Comparison of ENCODE assay signal across 16 cellular contexts in genomic region chr19:46205183-46205984, GRCh38. TPM values are rescaled to one million over a fixed set of nuclear protein-coding genes. Genes with fewer than 3 reads are reported as not detected.
"Had no signal": no experiment of that assay in that cellular context is flagged by ENCODE, and none has a peak within 500 bp of the region (broad histone marks: within the 10 kb centered on the region; RNA-seq: fewer than 3 reads in every experiment).

No MANE protein-coding gene starts in this region.

- H3K4me3 ChIP-seq: skin epidermis, stomach had no signal

- H3K9me3 ChIP-seq: stomach had no signal

- H3K36me3 ChIP-seq: stomach had no signal

- DNase-seq: activated CD4-positive, alpha-beta T cell treated with anti-CD3 and anti-CD28 coated beads for 36 hours; activated CD8-positive, alpha-beta memory T cell treated with anti-CD3 and anti-CD28 coated beads, Interleukin-2, amount 50 U/mL, for 48 hours; activated CD8-positive, alpha-beta T cell treated with anti-CD3 and anti-CD28 coated beads for 36 hours; activated naive CD4-positive, alpha-beta T cell treated with anti-CD3 and anti-CD28 coated beads for 36 hours; central memory CD4-positive, alpha-beta T cell; cortex of kidney; effector memory CD4-positive, alpha-beta T cell; hypothalamus; retina; stimulated activated CD4-positive, alpha-beta T cell treated with anti-CD3 and anti-CD28 coated beads, Interleukin-4, amount 100 ng/mL, for 4 hours; stomach; T-cell had no signal

- H3K27ac ChIP-seq: stomach, VCaP had no signal

RNA-seq across cellular contexts. Expression of gene IGFL1, which starts 24.2 kb away (rescaled TPM):
- total RNA-seq: activated CD4-positive, alpha-beta T cell treated with anti-CD3 and anti-CD28 coated beads for 36 hours; activated CD8-positive, alpha-beta T cell treated with anti-CD3 and anti-CD28 coated beads for 36 hours; activated naive CD4-positive, alpha-beta T cell treated with anti-CD3 and anti-CD28 coated beads for 36 hours; epithelial cell of proximal tubule; myocyte; stomach; T-cell had no signal

RNA-seq across cellular contexts. Expression of gene IGFL2, which starts 57.3 kb away (rescaled TPM):
- total RNA-seq: activated CD4-positive, alpha-beta T cell treated with anti-CD3 and anti-CD28 coated beads for 36 hours; activated CD8-positive, alpha-beta T cell treated with anti-CD3 and anti-CD28 coated beads for 36 hours; activated naive CD4-positive, alpha-beta T cell treated with anti-CD3 and anti-CD28 coated beads for 36 hours; epithelial cell of proximal tubule; myocyte; stomach had no signal
